ENCODE assay signal across 10 cellular contexts in the genomic region with DNA sequence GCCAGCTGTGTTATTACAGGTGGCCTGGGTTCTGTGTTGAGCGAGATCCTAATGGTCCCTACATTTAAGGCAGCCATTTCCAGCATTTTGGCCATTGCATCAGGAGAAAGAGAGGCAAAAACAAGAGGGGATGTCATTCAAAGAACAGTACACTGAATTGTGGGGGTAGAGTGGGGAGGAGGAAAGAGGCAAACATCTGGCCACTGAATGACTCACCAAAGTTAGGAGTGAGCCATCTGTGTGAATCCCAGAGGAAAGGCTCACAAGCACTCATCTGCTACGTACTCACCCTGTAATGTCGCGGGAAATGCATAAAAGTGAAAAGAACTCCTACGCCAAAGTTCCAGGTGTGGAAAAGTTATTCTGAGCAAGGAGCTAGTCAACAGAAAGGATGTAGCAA. TPM values are rescaled to one million over a fixed set of nuclear protein-coding genes. Genes with fewer than 3 reads are reported as not detected.
DNase-seq lines count a peak whose midpoint lies in the region; ATAC-seq and TF ChIP-seq lines count a peak whose summit lies in the region.
"Had no signal": no experiment of that assay in that cellular context is flagged by ENCODE, and none has a peak within 500 bp of the region (broad histone marks: within the 10 kb centered on the region; RNA-seq: fewer than 3 reads in every experiment).

No MANE protein-coding gene starts in this region.

- H2AFZ ChIP-seq in neural progenitor cell (replicated peaks) = no peak overlapping the region

- H3K4me2 ChIP-seq in neural progenitor cell = no peak overlapping the region

- H3K27ac Mint-ChIP-seq in neural progenitor cell = no peak overlapping the region

- H3K4me1 ChIP-seq in neural progenitor cell = no peaks in the 10 kb centered on the region

- H3K36me3 ChIP-seq in neural progenitor cell = no peaks in the 10 kb centered on the region

- no peaks in the 10 kb centered on the region for H3K27me3 ChIP-seq in neural progenitor cell

- no peak overlapping the region for H3K4me3 Mint-ChIP-seq in neural progenitor cell

- H3F3A ChIP-seq in neural progenitor cell (ENCODE audit: low read depth) = no peaks in the 10 kb centered on the region

- H3K9me3 Mint-ChIP-seq in neural progenitor cell = peaks cover 2% of the 10 kb centered on the region

- no peaks in the 10 kb centered on the region for H3K9me3 ChIP-seq in neural progenitor cell (ENCODE audit: low read depth)

- H3K4me1 Mint-ChIP-seq in neural progenitor cell = peaks cover 5% of the 10 kb centered on the region

- no peaks in the 10 kb centered on the region for H3K27me3 Mint-ChIP-seq in neural progenitor cell (ENCODE audit: insufficient read depth, low read depth)

- no peaks in the 10 kb centered on the region for H4K20me1 ChIP-seq in neural progenitor cell (ENCODE audit: low read depth)

- peak; percentile 92 for DNase-seq in DMS53 (lab: John Stamatoyannopoulos, UW)
- DNase-seq in OCI-M1 (lab: John Stamatoyannopoulos, UW) = peak; percentile 37
- peak; percentile 97 for DNase-seq in fibroblast of mammary gland (ENCODE audit: low read depth)
- DNase-seq in neural progenitor cell (ENCODE audit: low spot score) = no peak
- DNase-seq in ACHN = no peak
- DNase-seq in activated CD4-positive, CD25-positive, alpha-beta regulatory T cell (lab: John Stamatoyannopoulos, UW) = no peak
- DNase-seq: activated T-cell treated with anti-CD3 and anti-CD28 coated beads for 4 hours, NCI-H1092 treated with DMSO at 0.1 percent for 48 hours had no signal

- ATAC-seq in GM19452 (IDR thresholded peaks at IDR 0.05; ENCODE audit: unreplicated experiment) (no peak), GM21390 (IDR thresholded peaks at IDR 0.05; ENCODE audit: unreplicated experiment) (no peak)

- H3K4me3 ChIP-seq in fibroblast of mammary gland (ENCODE audit: control insufficient read depth, low read depth, low read length) (no peak overlapping the region), neural progenitor cell (no peak overlapping the region)

- peaks cover 8% of the 10 kb centered on the region for H3K36me3 Mint-ChIP-seq in neural progenitor cell

- no peak overlapping the region for H3K27ac ChIP-seq in neural progenitor cell

- peak overlapping the region; percentile 4 for H3K9ac ChIP-seq in neural progenitor cell

- in situ Hi-C loops in ACHN (cut with HindIII; ENCODE audit: low pct_ligation_motif_present, low pct_unique_long_range_greater_than_20kb, low sequenced_read_pairs) = no loop called here

- TF ChIP-seq CTCF in fibroblast of mammary gland (conservative IDR thresholded peaks at IDR 0.05; ENCODE audit: control insufficient read depth, insufficient read depth, low read depth, low read length) (no peak), neural progenitor cell (IDR thresholded peaks at IDR 0.05) (no peak)

- H3K79me2 ChIP-seq in neural progenitor cell (ENCODE audit: low read depth) = no peaks in the 10 kb centered on the region

RNA-seq across cellular contexts. Expression of a gene that starts 20.1 kb away (rescaled TPM):
- not detected in 2 replicates for total RNA-seq in neural progenitor cell (ENCODE audit: low replicate concordance)

RNA-seq across cellular contexts. Expression of a gene that starts 23.2 kb away (rescaled TPM):
- total RNA-seq in neural progenitor cell (ENCODE audit: low replicate concordance) = 5,403 and 8,768 TPM in 2 replicates

RNA-seq across cellular contexts. Expression of a gene that starts 37.9 kb away (rescaled TPM):
- total RNA-seq in neural progenitor cell (ENCODE audit: low replicate concordance) = not detected in 2 replicates

RNA-seq across cellular contexts. Expression of a gene that starts 49.7 kb away (rescaled TPM):
- 0.07 and 0.50 TPM in 2 replicates for total RNA-seq in neural progenitor cell (ENCODE audit: low replicate concordance)

Comparison
In these comparisons a context has a peak if more than half of its experiments do, and no peak if none do; other contexts are left out.
1. DNase-seq: peak in DMS53 (single experiment), OCI-M1 (single experiment) and fibroblast of mammary gland (single experiment); none in neural progenitor cell (single experiment), ACHN (single experiment) and activated CD4-positive, CD25-positive, alpha-beta regulatory T cell (0 of 4).